ENCODE assay signal across 29 cellular contexts in genomic region chr12:131862600-131862993, GRCh38. TPM values are rescaled to one million over a fixed set of nuclear protein-coding genes. Genes with fewer than 3 reads are reported as not detected.
DNase-seq lines count a peak whose midpoint lies in the region; ATAC-seq, FAIRE-seq and TF ChIP-seq lines count a peak whose summit lies in the region.
"Had no signal": no experiment of that assay in that cellular context is flagged by ENCODE, and none has a peak within 500 bp of the region (broad histone marks: within the 10 kb centered on the region; RNA-seq: fewer than 3 reads in every experiment).

No MANE protein-coding gene starts in this region.

- intact Hi-C loops in kidney (cut with DNase I), result no loop called here

- H3K4me3 ChIP-seq in NT2/D1 (ENCODE audit: insufficient read length, low read depth) (no peak overlapping the region), kidney (ENCODE audit: low read length in 2 of 2) (no peak overlapping the region), upper lobe of left lung (no peak overlapping the region)
- H3K4me3 ChIP-seq: sigmoid colon, SJCRH30, vagina had no signal

- H3K36me3 Mint-ChIP-seq in osteocyte (ENCODE audit: unreplicated experiment), result no peaks in the 10 kb centered on the region
- H3K36me3 Mint-ChIP-seq: activated CD8-positive, alpha-beta memory T cell treated with anti-CD3 and anti-CD28 coated beads, Interleukin-2, amount 10 ng/mL, durations not matched to agents 7 days and 5 days; activated naive CD8-positive, alpha-beta T cell treated with anti-CD3 and anti-CD28 coated beads for 36 hours; memory B cell had no signal

- peak; percentile 30 for DNase-seq in D341Med (ENCODE audit: low spot score)
- DNase-seq in NT2/D1 (ENCODE audit: low read depth, low spot score), result no peak
- DNase-seq in kidney, result peak; percentile 15
- no peak for DNase-seq in osteocyte (ENCODE audit: extremely low spot score, unreplicated experiment)
- DNase-seq in activated CD4-positive, CD25-positive, alpha-beta regulatory T cell treated with anti-CD3 and anti-CD28 coated beads, Interleukin-2, amount 50 U/mL, for 72 hours, result no peak
- no peak for DNase-seq in upper lobe of left lung
- no peak for DNase-seq in effector CD8-positive, alpha-beta T cell (lab: John Stamatoyannopoulos, UW)
- no peak for DNase-seq in NCI-H1092 treated with DMSO at 0.1 percent for 48 hours (lab: John Stamatoyannopoulos, UW)
- DNase-seq: activated CD4-positive, alpha-beta T cell treated with anti-CD3 and anti-CD28 coated beads, Interleukin-2, amount 10 ng/mL, durations not matched to agents 7 days and 5 days; activated CD8-positive, alpha-beta memory T cell treated with anti-CD3 and anti-CD28 coated beads, Interleukin-2, amount 10 ng/mL, durations not matched to agents 7 days and 5 days; activated naive CD8-positive, alpha-beta T cell treated with anti-CD3 and anti-CD28 coated beads for 36 hours; CD4-positive, alpha-beta T cell; DMS153; effector memory CD4-positive, alpha-beta T cell; hippocampal formation; NCI-H1105; NCI-H2081 treated with DMSO at 0.1 percent for 48 hours; NCI-H446; sigmoid colon; SJCRH30 had no signal

- WGBS in upper lobe of left lung, 2 donors, result 79% methylated on average over 14 of the region's 14 CpGs

- H3K4me1 ChIP-seq in NT2/D1 (ENCODE audit: insufficient read depth, insufficient read length), result peaks cover 30% of the 10 kb centered on the region
- H3K4me1 ChIP-seq in kidney (ENCODE audit: control insufficient read depth in 1 of 2, insufficient read depth in 1 of 2, low read depth in 1 of 2, low read length in 2 of 2), result no peaks in the 10 kb centered on the region
- H3K4me1 ChIP-seq in upper lobe of left lung, result peaks cover 0 to 16% (median 8%) of the 10 kb centered on the region in 4 donors
- H3K4me1 ChIP-seq: SJCRH30 had no signal

- H3K27me3 Mint-ChIP-seq in osteocyte (ENCODE audit: unreplicated experiment), result no peaks in the 10 kb centered on the region
- H3K27me3 Mint-ChIP-seq: activated CD4-positive, alpha-beta T cell treated with anti-CD3 and anti-CD28 coated beads, Interleukin-2, amount 10 ng/mL, durations not matched to agents 7 days and 5 days; activated CD8-positive, alpha-beta memory T cell treated with anti-CD3 and anti-CD28 coated beads, Interleukin-2, amount 10 ng/mL, durations not matched to agents 7 days and 5 days had no signal

- peak overlapping the region; percentile 43 for H3K9ac ChIP-seq in NT2/D1 (ENCODE audit: insufficient read length, low read depth)
- H3K9ac ChIP-seq in kidney (ENCODE audit: low read length in 2 of 2), result no peak overlapping the region

- H3K27ac Mint-ChIP-seq in osteocyte (ENCODE audit: unreplicated experiment), result peak overlapping the region; percentile 16
- H3K27ac Mint-ChIP-seq: activated CD8-positive, alpha-beta memory T cell treated with anti-CD3 and anti-CD28 coated beads, Interleukin-2, amount 10 ng/mL, durations not matched to agents 7 days and 5 days; activated naive CD8-positive, alpha-beta T cell treated with anti-CD3 and anti-CD28 coated beads for 36 hours; activated T-helper 1 cell treated with anti-CD3 and anti-CD28 coated beads, Interleukin-12 subunit alpha, Interleukin-12 subunit beta, Interleukin-2, Interleukin-4 antibody, amounts not matched to agents 30 ng/mL and 10 ng/mL and 1 ng/mL, durations not matched to agents 14 hours and 24 hours and 36 hours; CD4-positive, alpha-beta T cell; memory B cell had no signal

- FAIRE-seq in kidney (lab: Jason Lieb, UNC), result no peak
- FAIRE-seq: frontal cortex, HTR-8/SVneo, islet of Langerhans had no signal

- no peaks in the 10 kb centered on the region for H3K27me3 ChIP-seq in NT2/D1 (ENCODE audit: insufficient read depth, insufficient read length)
- no peaks in the 10 kb centered on the region for H3K27me3 ChIP-seq in upper lobe of left lung
- H3K27me3 ChIP-seq: sigmoid colon, vagina had no signal

- TF ChIP-seq CTCF in kidney (IDR thresholded peaks at IDR 0.05; ENCODE audit: borderline replicate concordance, extremely low read depth, insufficient read depth) (no peak), osteocyte (IDR thresholded peaks at IDR 0.05) (no peak), upper lobe of left lung (IDR thresholded peaks at IDR 0.05) (no peak)

- no peak for TF ChIP-seq POLR2A in upper lobe of left lung (IDR thresholded peaks at IDR 0.05)

- no peak for TF ChIP-seq EP300 in upper lobe of left lung (IDR thresholded peaks at IDR 0.05)

- H3K27ac ChIP-seq in kidney (ENCODE audit: low read depth in 2 of 2, low read length in 2 of 2), result no peak overlapping the region
- no peak overlapping the region for H3K27ac ChIP-seq in upper lobe of left lung
- H3K27ac ChIP-seq: sigmoid colon, SJCRH30, vagina, VCaP had no signal

- no peak overlapping the region for H3K4me3 Mint-ChIP-seq in osteocyte (ENCODE audit: unreplicated experiment)
- H3K4me3 Mint-ChIP-seq: activated CD4-positive, alpha-beta T cell treated with anti-CD3 and anti-CD28 coated beads, Interleukin-2, amount 10 ng/mL, durations not matched to agents 7 days and 5 days; activated CD8-positive, alpha-beta memory T cell treated with anti-CD3 and anti-CD28 coated beads, Interleukin-2, amount 10 ng/mL, durations not matched to agents 7 days and 5 days; activated naive CD8-positive, alpha-beta T cell treated with anti-CD3 and anti-CD28 coated beads for 36 hours; activated T-helper 1 cell treated with anti-CD3 and anti-CD28 coated beads, Interleukin-12 subunit alpha, Interleukin-12 subunit beta, Interleukin-2, Interleukin-4 antibody, amounts not matched to agents 30 ng/mL and 10 ng/mL and 1 ng/mL, durations not matched to agents 14 hours and 24 hours and 36 hours; CD4-positive, alpha-beta T cell; memory B cell had no signal

- no peak for ATAC-seq in upper lobe of left lung (ENCODE audit: low FRiP score in 2 of 2)
- ATAC-seq: activated CD8-positive, alpha-beta memory T cell treated with anti-CD3 and anti-CD28 coated beads, Interleukin-2, amount 10 ng/mL, durations not matched to agents 7 days and 5 days; esophagus mucosa had no signal

- no peaks in the 10 kb centered on the region for H3K36me3 ChIP-seq in NT2/D1 (ENCODE audit: insufficient read depth, insufficient read length, low read length)
- H3K36me3 ChIP-seq in kidney (ENCODE audit: control insufficient read depth in 1 of 2, insufficient read depth in 2 of 2, low read length in 2 of 2), result no peaks in the 10 kb centered on the region
- no peaks in the 10 kb centered on the region for H3K36me3 ChIP-seq in upper lobe of left lung
- H3K36me3 ChIP-seq: sigmoid colon, SJCRH30, vagina had no signal

- H3K9me3 ChIP-seq in NT2/D1 (ENCODE audit: insufficient read depth, low read length), result no peaks in the 10 kb centered on the region
- H3K9me3 ChIP-seq in kidney (ENCODE audit: control insufficient read depth in 1 of 2, low read length in 2 of 2), result no peaks in the 10 kb centered on the region
- no peaks in the 10 kb centered on the region for H3K9me3 ChIP-seq in upper lobe of left lung
- H3K9me3 ChIP-seq: sigmoid colon, SJCRH30, vagina had no signal

- H3K4me1 Mint-ChIP-seq in osteocyte (ENCODE audit: unreplicated experiment), result peaks cover 49% of the 10 kb centered on the region
- H3K4me1 Mint-ChIP-seq: activated naive CD8-positive, alpha-beta T cell treated with anti-CD3 and anti-CD28 coated beads for 36 hours had no signal

- no peaks in the 10 kb centered on the region for H3K9me3 Mint-ChIP-seq in osteocyte (ENCODE audit: unreplicated experiment)
- H3K9me3 Mint-ChIP-seq: activated CD4-positive, alpha-beta T cell treated with anti-CD3 and anti-CD28 coated beads, Interleukin-2, amount 10 ng/mL, durations not matched to agents 7 days and 5 days; activated naive CD8-positive, alpha-beta T cell treated with anti-CD3 and anti-CD28 coated beads for 36 hours; activated T-helper 1 cell treated with anti-CD3 and anti-CD28 coated beads, Interleukin-12 subunit alpha, Interleukin-12 subunit beta, Interleukin-2, Interleukin-4 antibody, amounts not matched to agents 30 ng/mL and 10 ng/mL and 1 ng/mL, durations not matched to agents 14 hours and 24 hours and 36 hours; CD4-positive, alpha-beta T cell; memory B cell had no signal

RNA-seq across cellular contexts. Expression of gene ULK1, which starts 31.8 kb away (rescaled TPM):
- total RNA-seq in kidney, result 33.4 TPM
- polyA plus RNA-seq in kidney (ENCODE audit: insufficient read depth, low read depth, low replicate concordance), result 11.4 TPM
- 69.6 and 74.7 TPM in 2 replicates for total RNA-seq in osteocyte
- total RNA-seq in upper lobe of left lung, result 10 to 100 TPM in 5 of 6 donors, 1 to 10 TPM in 1; 6.8 to 93.2 (median 40.7) TPM

RNA-seq across cellular contexts. Expression of gene MMP17, which starts 34.4 kb away (rescaled TPM):
- 3.2 TPM for total RNA-seq in kidney
- 0.82 TPM for polyA plus RNA-seq in kidney (ENCODE audit: insufficient read depth, low read depth, low replicate concordance)
- 1.7 and 2.9 TPM in 2 replicates for total RNA-seq in osteocyte
- 1 to 10 TPM; 3.1 to 7.1 (median 5.9) TPM for total RNA-seq in upper lobe of left lung
- total RNA-seq: activated CD8-positive, alpha-beta memory T cell treated with anti-CD3 and anti-CD28 coated beads, Interleukin-2, amount 10 ng/mL, durations not matched to agents 7 days and 5 days; T-helper 2 cell treated with Interferon-gamma antibody and Interleukin-4, amounts not matched to agents 100 ng/mL and 5 ng/mL, for 36 hours had no signal

Comparison
In these comparisons a context has a peak if more than half of its experiments do, and no peak if none do; other contexts are left out.
1. DNase-seq: peak in D341Med (single experiment) and kidney (single experiment); none in NT2/D1 (single experiment), osteocyte (single experiment), activated CD4-positive, CD25-positive, alpha-beta regulatory T cell treated with anti-CD3 and anti-CD28 coated beads, Interleukin-2, amount 50 U/mL, for 72 hours (single experiment), upper lobe of left lung (0 of 2), effector CD8-positive, alpha-beta T cell (single experiment) and NCI-H1092 treated with DMSO at 0.1 percent for 48 hours (single experiment).